In genomic region chr9:4679268-4680177, GRCh38 we compare ENCODE assay signal across 8 cellular contexts. TPM values are rescaled to one million over a fixed set of nuclear protein-coding genes. Genes with fewer than 3 reads are reported as not detected.
A peak's percentile ranks its signal among the peaks of the same experiment; 100 is the strongest.
DNase-seq lines count a peak whose midpoint lies in the region; ATAC-seq and TF ChIP-seq lines count a peak whose summit lies in the region.

Gene CDC37L1 (plus strand): TSS chr9:4679569. CDS start chr9:4679768, 199 bp downstream.

- H3K27me3 ChIP-seq in heart left ventricle (no peaks in the 10 kb centered on the region), upper lobe of left lung (no peaks in the 10 kb centered on the region)

- peak within 1 kb of the TSS; percentile 73 for H3K27ac ChIP-seq in adipose tissue (ENCODE audit: low read depth, low read length)
- peak within 1 kb of the TSS; percentile 93 to 99 (median 97) for H3K27ac ChIP-seq in heart left ventricle
- peak within 1 kb of the TSS; percentile 90 to 99 (median 97) for H3K27ac ChIP-seq in upper lobe of left lung

- ATAC-seq in HG02759 (IDR thresholded peaks at IDR 0.05; ENCODE audit: unreplicated experiment) (peak; percentile 97), heart left ventricle (peak; percentile 98 to 99 (median 99)), upper lobe of left lung (ENCODE audit: low FRiP score in 2 of 2) (peak; percentile 100)

- H3K9me3 ChIP-seq in heart left ventricle (no peaks in the 10 kb centered on the region), upper lobe of left lung (no peaks in the 10 kb centered on the region)

- DNase-seq in NCI-H1417 (lab: John Stamatoyannopoulos, UW) = peak; percentile 86 to 94 (median 94)
- DNase-seq in SW 1271 (lab: John Stamatoyannopoulos, UW) = peak; percentile 41 to 71
- peak; percentile 98 to 99 (median 99) for DNase-seq in heart left ventricle
- DNase-seq in pons (ENCODE audit: low spot score) = peak; percentile 97
- DNase-seq in upper lobe of left lung = peak; percentile 97 to 100

- peak in 1 of 4 donors; percentile 16 for TF ChIP-seq EP300 in upper lobe of left lung (IDR thresholded peaks at IDR 0.05)

- peak; percentile 68 for TF ChIP-seq CTCF in GM12873 (IDR thresholded peaks at IDR 0.05; ENCODE audit: insufficient read depth, low read depth, low read length, missing control alignments)
- peak; percentile 41 to 81 (median 68) for TF ChIP-seq CTCF in heart left ventricle (IDR thresholded peaks at IDR 0.05)
- TF ChIP-seq CTCF in upper lobe of left lung (IDR thresholded peaks at IDR 0.05) = peak; percentile 65 to 98 (median 94)

- intact Hi-C loops in heart left ventricle (cut with DNase I) = loop anchor here in 6 of 10 donors (1.0 to 10.0 kb wide), 6 partner anchors 14 to 305 kb away; partner anchors contain the start of genes JAK2 (in 3 of the 6), AK3 (in 2 of the 6) and PLPP6 (in 1 of the 6)

- 0% methylated on average over 65 to 66 of the region's 66 CpGs for WGBS in adipose tissue, 3 donors
- 0 to 1% (median 0%) methylated on average over 22 to 66 of the region's 66 CpGs for WGBS in heart left ventricle, 4 donors
- WGBS in upper lobe of left lung, 2 donors = 0 to 1% methylated on average over 20 to 48 of the region's 66 CpGs

- H3K4me1 ChIP-seq in heart left ventricle (peaks cover 0 to 36% (median 23%) of the 10 kb centered on the region in 12 donors), upper lobe of left lung (peaks cover 9 to 24% (median 15%) of the 10 kb centered on the region in 4 donors)

- TF ChIP-seq POLR2A in heart left ventricle (IDR thresholded peaks at IDR 0.05) (peak; percentile 83 to 98), upper lobe of left lung (IDR thresholded peaks at IDR 0.05) (peak; percentile 47 to 99 (median 96))

- H3K36me3 ChIP-seq in heart left ventricle (peaks cover 0 to 3% (median 0%) of the 10 kb centered on the region in 9 donors), upper lobe of left lung (no peaks in the 10 kb centered on the region)

- H3K4me3 ChIP-seq in heart left ventricle (peak within 1 kb of the TSS; percentile 68 to 96 (median 82)), upper lobe of left lung (peak within 1 kb of the TSS; percentile 63 to 83 (median 78))

RNA-seq across cellular contexts. Expression of gene CDC37L1, which starts in this region (rescaled TPM):
- polyA plus RNA-seq in adipose tissue (10 to 100 TPM; 12.1 to 18.5 (median 16.5) TPM), heart left ventricle (10 to 100 TPM; 15.6 to 92.9 TPM)
- total RNA-seq in heart left ventricle (100 to 1,000 TPM in 1 of 9 donors, 10 to 100 TPM in 8; 29.3 to 100 (median 34.9) TPM), upper lobe of left lung (10 to 100 TPM in 5 of 6 donors, 1 to 10 TPM in 1; 8.1 to 38.8 (median 18.2) TPM)

Comparison
In these comparisons a context has a peak if more than half of its experiments do, and no peak if none do; other contexts are left out.
1. Peak in every context shown above with its lines: DNase-seq, ATAC-seq, H3K4me3 ChIP-seq and H3K27ac ChIP-seq.